ENCODE assay signal across 9 cellular contexts in genomic region chr2:223465793-223466192, GRCh38.
DNase-seq lines count a peak whose midpoint lies in the region; ATAC-seq and TF ChIP-seq lines count a peak whose summit lies in the region.
"Had no signal": no experiment of that assay in that cellular context is flagged by ENCODE, and none has a peak within 500 bp of the region (broad histone marks: within the 10 kb centered on the region; RNA-seq: fewer than 3 reads in every experiment).

No MANE protein-coding gene starts in this region.

- H3K79me2 ChIP-seq in GM23248 (ENCODE audit: insufficient read depth) = no peaks in the 10 kb centered on the region

- H3K27me3 ChIP-seq in GM23248 (replicated peaks; ENCODE audit: insufficient read depth) (no peaks in the 10 kb centered on the region), sigmoid colon (no peaks in the 10 kb centered on the region)

- no peak overlapping the region for H3K9ac ChIP-seq in GM23248

- H4K20me1 ChIP-seq in GM23248 (ENCODE audit: insufficient read depth) = no peaks in the 10 kb centered on the region

- WGBS in GM23248 (ENCODE audit: low coverage in 1 of 2, low lambda C conversion rate in 2 of 2, missing lambda C conversion rate in 2 of 2), 2 experiments = 0% methylated on average over 2 of the region's 2 CpGs
- 71 to 76% methylated on average over 2 of the region's 2 CpGs for WGBS in sigmoid colon, 2 donors

- peaks cover 35% of the 10 kb centered on the region for H3F3A ChIP-seq in GM23248 (ENCODE audit: insufficient read depth)

- no peak overlapping the region for H2AFZ ChIP-seq in GM23248

- intact Hi-C loops in sigmoid colon (cut with DNase I) = no loop called here

- TF ChIP-seq EP300 in sigmoid colon (IDR thresholded peaks at IDR 0.05) = peak in 1 of 4 donors; percentile 34

- TF ChIP-seq POLR2A in sigmoid colon (IDR thresholded peaks at IDR 0.05) = no peak

- TF ChIP-seq CTCF in sigmoid colon (IDR thresholded peaks at IDR 0.05) = no peak

- H3K9me2 ChIP-seq in GM23248 (ENCODE audit: insufficient read depth) = no peaks in the 10 kb centered on the region

- H3K36me3 ChIP-seq in GM23248 (ENCODE audit: low read depth) (no peaks in the 10 kb centered on the region), sigmoid colon (no peaks in the 10 kb centered on the region)

- ATAC-seq in SK-N-SH treated with all-trans-retinoic acid at 6 μM for 48 hours (no peak), GM21381 (IDR thresholded peaks at IDR 0.05; ENCODE audit: unreplicated experiment) (no peak)

- H3K4me3 ChIP-seq in GM23248 = no peak overlapping the region
- no peak overlapping the region for H3K4me3 ChIP-seq in sigmoid colon

- H3K27ac ChIP-seq in GM23248 (peak overlapping the region; percentile 38), sigmoid colon (peak overlapping the region in 2 of 4 donors; percentile 26 to 36)

- H3K4me2 ChIP-seq in GM23248 (ENCODE audit: unreplicated experiment) = peak overlapping the region; percentile 23

- no peaks in the 10 kb centered on the region for H3K9me3 ChIP-seq in GM23248 (ENCODE audit: low read depth)
- H3K9me3 ChIP-seq in sigmoid colon = no peaks in the 10 kb centered on the region

- H3K4me1 ChIP-seq in GM23248 (ENCODE audit: insufficient read depth) (peaks cover 37% of the 10 kb centered on the region), sigmoid colon (peaks cover 0 to 28% (median 21%) of the 10 kb centered on the region in 4 donors)

- DNase-seq in GM23248 = peak; percentile 96
- DNase-seq in glomerular endothelial cell (ENCODE audit: extremely low read depth, low read depth, low spot score) = peak; percentile 52
- DNase-seq in sigmoid colon = peak; percentile 89
- no peak for DNase-seq in NAMALWA (ENCODE audit: low spot score)
- DNase-seq in activated naive CD4-positive, alpha-beta T cell treated with anti-CD3 and anti-CD28 coated beads, Interleukin-2, amount 50 U/mL, for 16 hours = no peak
- DNase-seq in putamen (ENCODE audit: low spot score) = no peak
- DNase-seq: stimulated activated CD4-positive, alpha-beta T cell treated with anti-CD3 and anti-CD28 coated beads, Interleukin-4, amount 100 ng/mL, for 4 hours had no signal

- in situ Hi-C loops in GM23248 (cut with MboI) = no loop called here

TF ChIP-seq in SK-N-SH treated with all-trans-retinoic acid at 6 μM for 48 hours, 23 proteins besides CTCF, POLR2A, EP300 and RAD21:
- 0 out of 2 replicates have a peak, but pooled peaks have one; percentile 10 for TF ChIP-seq ISL1 (CRISPR knock-in tag; IDR thresholded peaks at IDR 0.05)
- TF ChIP-seq, protein P1, sequence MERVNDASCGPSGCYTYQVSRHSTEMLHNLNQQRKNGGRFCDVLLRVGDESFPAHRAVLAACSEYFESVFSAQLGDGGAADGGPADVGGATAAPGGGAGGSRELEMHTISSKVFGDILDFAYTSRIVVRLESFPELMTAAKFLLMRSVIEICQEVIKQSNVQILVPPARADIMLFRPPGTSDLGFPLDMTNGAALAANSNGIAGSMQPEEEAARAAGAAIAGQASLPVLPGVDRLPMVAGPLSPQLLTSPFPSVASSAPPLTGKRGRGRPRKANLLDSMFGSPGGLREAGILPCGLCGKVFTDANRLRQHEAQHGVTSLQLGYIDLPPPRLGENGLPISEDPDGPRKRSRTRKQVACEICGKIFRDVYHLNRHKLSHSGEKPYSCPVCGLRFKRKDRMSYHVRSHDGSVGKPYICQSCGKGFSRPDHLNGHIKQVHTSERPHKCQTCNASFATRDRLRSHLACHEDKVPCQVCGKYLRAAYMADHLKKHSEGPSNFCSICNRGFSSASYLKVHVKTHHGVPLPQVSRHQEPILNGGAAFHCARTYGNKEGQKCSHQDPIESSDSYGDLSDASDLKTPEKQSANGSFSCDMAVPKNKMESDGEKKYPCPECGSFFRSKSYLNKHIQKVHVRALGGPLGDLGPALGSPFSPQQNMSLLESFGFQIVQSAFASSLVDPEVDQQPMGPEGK (CRISPR knock-in tag; IDR thresholded peaks at IDR 0.05; ENCODE audit: borderline replicate concordance) = no peak

Comparison
In these comparisons a context has a peak if more than half of its experiments do, and no peak if none do; other contexts are left out.
1. DNase-seq: peak in GM23248 (single experiment), glomerular endothelial cell (single experiment) and sigmoid colon (single experiment); none in NAMALWA (single experiment), activated naive CD4-positive, alpha-beta T cell treated with anti-CD3 and anti-CD28 coated beads, Interleukin-2, amount 50 U/mL, for 16 hours (single experiment) and putamen (single experiment).